ENCODE assay signal across 21 cellular contexts in the genomic region with DNA sequence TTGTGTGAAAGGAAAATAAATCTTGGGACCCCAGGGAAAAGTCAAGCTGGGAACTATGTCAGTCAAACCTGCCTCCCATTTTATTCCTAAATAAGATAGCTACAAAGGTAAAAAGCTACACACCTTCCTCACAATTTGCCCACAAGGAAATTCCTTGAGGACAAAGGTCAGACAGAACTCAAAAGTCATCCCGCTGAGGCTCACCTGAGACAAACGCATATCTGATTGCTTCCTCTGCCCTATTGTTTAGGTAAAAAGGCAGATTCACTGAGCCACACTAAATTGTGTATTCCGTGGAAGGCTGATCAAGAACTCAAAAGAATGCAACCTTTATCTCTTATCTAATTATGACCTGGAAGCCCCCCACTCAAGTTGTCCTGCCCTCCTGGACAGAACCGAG. TPM values are rescaled to one million over a fixed set of nuclear protein-coding genes. Genes with fewer than 3 reads are reported as not detected.
DNase-seq lines count a peak whose midpoint lies in the region; TF ChIP-seq lines count a peak whose summit lies in the region.
"Had no signal": no experiment of that assay in that cellular context is flagged by ENCODE, and none has a peak within 500 bp of the region (broad histone marks: within the 10 kb centered on the region; RNA-seq: fewer than 3 reads in every experiment).

No MANE protein-coding gene starts in this region.

- no peak overlapping the region for H3K4me2 ChIP-seq in mesendoderm (ENCODE audit: low read length)
- H3K4me2 ChIP-seq: BLaER1 had no signal

- H3K4ac ChIP-seq in mesendoderm (ENCODE audit: low read depth, low read length), result peak overlapping the region; percentile 20

- no peak overlapping the region for H2BK15ac ChIP-seq in mesendoderm (replicated peaks; ENCODE audit: low read depth)

- H3K36me3 ChIP-seq in HUES64 (ENCODE audit: insufficient read depth, low read length) (no peaks in the 10 kb centered on the region), colonic mucosa (no peaks in the 10 kb centered on the region), mesendoderm (ENCODE audit: control insufficient read depth, insufficient read depth, low read length) (no peaks in the 10 kb centered on the region), prostate gland (no peaks in the 10 kb centered on the region)
- H3K36me3 ChIP-seq: BLaER1 had no signal

- no peaks in the 10 kb centered on the region for H3K79me1 ChIP-seq in mesendoderm (ENCODE audit: low read length)

- no peak overlapping the region for H4K5ac ChIP-seq in mesendoderm (ENCODE audit: low read length)

- H3K27me3 ChIP-seq in HUES64 (ENCODE audit: insufficient read depth, low read length) (no peaks in the 10 kb centered on the region), colonic mucosa (no peaks in the 10 kb centered on the region), mesendoderm (ENCODE audit: insufficient read depth, low read length, poor library complexity) (no peaks in the 10 kb centered on the region), prostate gland (replicated peaks; ENCODE audit: insufficient read depth) (no peaks in the 10 kb centered on the region)
- H3K27me3 ChIP-seq: BLaER1 had no signal

- H3K9me3 ChIP-seq in HUES64 (ENCODE audit: insufficient read depth, low read depth, low read length) (no peaks in the 10 kb centered on the region), colonic mucosa (no peaks in the 10 kb centered on the region), prostate gland (no peaks in the 10 kb centered on the region)
- H3K9me3 ChIP-seq: BLaER1 had no signal

- H2BK120ac ChIP-seq in mesendoderm (ENCODE audit: low read depth, low read length), result peak overlapping the region; percentile 92

- H2BK5ac ChIP-seq in mesendoderm (ENCODE audit: low read length), result peak overlapping the region; percentile 96

- 54% methylated on average over 4 of the region's 4 CpGs for WGBS in HUES64
- no CpG with 5 or more reads among the region's 4 CpGs for WGBS in mesendoderm (ENCODE audit: extremely low coverage, insufficient coverage, low lambda C conversion rate)
- WGBS in prostate gland, result 70% methylated on average over 4 of the region's 4 CpGs

- no peak overlapping the region for H3K4me3 ChIP-seq in HUES64 (ENCODE audit: low read length)
- H3K4me3 ChIP-seq in colonic mucosa, result no peak overlapping the region
- H3K4me3 ChIP-seq in mesendoderm (ENCODE audit: low read length), result no peak overlapping the region
- no peak overlapping the region for H3K4me3 ChIP-seq in prostate gland
- H3K4me3 ChIP-seq: BLaER1, K562 had no signal

- peak overlapping the region; percentile 30 for H3K27ac Mint-ChIP-seq in type B pancreatic cell
- H3K27ac Mint-ChIP-seq: CD4-positive, alpha-beta T cell had no signal

- H3K4me3 Mint-ChIP-seq in type B pancreatic cell, result no peak overlapping the region
- H3K4me3 Mint-ChIP-seq: CD4-positive, alpha-beta T cell had no signal

- no peak overlapping the region for H4K8ac ChIP-seq in mesendoderm (ENCODE audit: low read depth, low read length)

- no peak overlapping the region for H3K23ac ChIP-seq in mesendoderm (ENCODE audit: low read length)

- TF ChIP-seq CTCF in colonic mucosa (IDR thresholded peaks at IDR 0.05), result no peak
- no peak for TF ChIP-seq CTCF in type B pancreatic cell (conservative IDR thresholded peaks at IDR 0.05)
- no peak for TF ChIP-seq CTCF in prostate gland (IDR thresholded peaks at IDR 0.05)

- in situ Hi-C loops in ACHN (cut with HindIII; ENCODE audit: low pct_ligation_motif_present, low pct_unique_long_range_greater_than_20kb, low sequenced_read_pairs), result no loop called here

- H3K56ac ChIP-seq in mesendoderm (ENCODE audit: low read length), result peak overlapping the region; percentile 85

- H3K27ac ChIP-seq in HUES64 (ENCODE audit: low read depth, low read length) (peak overlapping the region; percentile 39; the same call in 1 of the 2 replicates), colonic mucosa (peak overlapping the region; percentile 84), mesendoderm (ENCODE audit: low read depth, low read length) (peak overlapping the region; percentile 71), prostate gland (no peak overlapping the region)
- H3K27ac ChIP-seq: BLaER1 had no signal

- peaks cover 13% of the 10 kb centered on the region; the same call in 1 of the 2 replicates for H3K4me1 ChIP-seq in HUES64 (ENCODE audit: insufficient read depth, low read length)
- no peaks in the 10 kb centered on the region for H3K4me1 ChIP-seq in colonic mucosa
- H3K4me1 ChIP-seq in mesendoderm (ENCODE audit: control insufficient read depth, low read depth, low read length), result peaks cover 17% of the 10 kb centered on the region
- H3K4me1 ChIP-seq in prostate gland (replicated peaks), result no peaks in the 10 kb centered on the region
- H3K4me1 ChIP-seq: BLaER1 had no signal

- no peak overlapping the region for H2AK5ac ChIP-seq in mesendoderm (ENCODE audit: low read length)

- no peaks in the 10 kb centered on the region for H3K9me3 Mint-ChIP-seq in type B pancreatic cell
- H3K9me3 Mint-ChIP-seq: CD4-positive, alpha-beta T cell had no signal

- H3K27me3 Mint-ChIP-seq in type B pancreatic cell, result peaks cover 7% of the 10 kb centered on the region
- H3K27me3 Mint-ChIP-seq: CD4-positive, alpha-beta T cell had no signal

- peak overlapping the region; percentile 92 for H3K18ac ChIP-seq in mesendoderm (ENCODE audit: low read length)

- intact Hi-C loops in colonic mucosa (cut with DNase I) (no loop called here), prostate gland (cut with DNase I) (no loop called here)

- peak; percentile 59 for DNase-seq in colonic mucosa
- peak; percentile 92 for DNase-seq in mesendoderm
- no peak for DNase-seq in type B pancreatic cell (ENCODE audit: extremely low spot score, unreplicated experiment)
- no peak for DNase-seq in prostate gland (ENCODE audit: low spot score)
- DNase-seq in DMS 273 (lab: John Stamatoyannopoulos, UW; ENCODE audit: unreplicated experiment), result no peak
- no peak for DNase-seq in ACHN
- DNase-seq: CD4-positive, alpha-beta T cell; COR-L47; DMS 273 treated with DMSO at 0.1 percent for 48 hours; DMS79 treated with DMSO at 0.1 percent for 48 hours; NCI-H1092 treated with DMSO at 0.1 percent for 48 hours; NCI-H146; NCI-H2081 treated with DMSO at 0.1 percent for 48 hours; NCI-H446; NCI-H526; OCI-M1; RPMI8226; SHP77 had no signal

- H3K9ac ChIP-seq in HUES64 (ENCODE audit: low read depth, low read length), result no peak overlapping the region
- H3K9ac ChIP-seq in colonic mucosa (ENCODE audit: low read depth in 2 of 2, low read length in 2 of 2), result peak overlapping the region in 1 of 2 donors; percentile 67
- no peak overlapping the region for H3K9ac ChIP-seq in mesendoderm (ENCODE audit: low read length)
- H3K9ac ChIP-seq: BLaER1 had no signal

- peaks cover 7% of the 10 kb centered on the region for H3K4me1 Mint-ChIP-seq in type B pancreatic cell (ENCODE audit: unreplicated experiment)

- H3K79me2 ChIP-seq in mesendoderm (ENCODE audit: control insufficient read depth, insufficient read depth, low read length), result no peaks in the 10 kb centered on the region

- TF ChIP-seq POLR2A in prostate gland (IDR thresholded peaks at IDR 0.05), result no peak

- H3K36me3 Mint-ChIP-seq in type B pancreatic cell, result no peaks in the 10 kb centered on the region

RNA-seq across cellular contexts. Expression of gene MAML3, which starts 58.7 kb away (rescaled TPM):
- 4.9 TPM for polyA plus RNA-seq in HUES64 (2013, experiment 1 of 2)
- polyA plus RNA-seq in HUES64 (2013, experiment 2 of 2), result 8.5 TPM
- total RNA-seq in colonic mucosa (10 to 100 TPM in 1 of 2 donors, 1 to 10 TPM in 1; 9.3 to 10.1 TPM), type B pancreatic cell (ENCODE audit: low replicate concordance) (21.8 and 26.9 TPM in 2 replicates), prostate gland (10 to 100 TPM; 15.0 to 30.6 TPM)
- 19.2 TPM for polyA plus RNA-seq in mesendoderm (2013, experiment 1 of 2)
- polyA plus RNA-seq in mesendoderm (2013, experiment 2 of 2), result 19.6 TPM

Comparison
In these comparisons a context has a peak if more than half of its experiments do, and no peak if none do; other contexts are left out.
1. H3K27ac ChIP-seq: peak in HUES64 (single experiment), colonic mucosa (single experiment) and mesendoderm (single experiment); none in prostate gland (0 of 2).
2. DNase-seq: peak in colonic mucosa (single experiment) and mesendoderm (single experiment); none in type B pancreatic cell (single experiment), prostate gland (single experiment), DMS 273 (single experiment) and ACHN (single experiment).